In the genomic region with DNA sequence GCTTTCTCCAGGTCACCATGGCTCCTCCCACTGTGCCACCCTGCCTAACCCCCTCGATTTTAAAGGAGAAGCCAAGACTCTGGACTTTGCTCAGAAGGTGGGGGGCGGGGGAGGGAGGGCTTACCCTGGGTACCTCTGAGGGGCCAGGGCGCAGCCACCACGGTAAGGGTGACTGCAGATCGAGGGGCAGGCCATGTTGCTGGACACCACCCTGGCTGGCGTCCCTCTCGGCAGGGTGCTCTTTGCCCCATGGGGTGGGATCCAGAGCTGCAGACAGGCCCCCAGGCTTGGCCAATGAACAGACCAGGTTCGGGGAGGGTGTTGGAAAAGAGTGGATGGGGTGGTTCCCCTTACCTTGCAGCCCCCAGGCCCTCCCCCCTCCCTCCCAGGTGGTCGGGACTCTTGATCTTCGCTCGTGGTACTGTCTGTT, we compare ENCODE assay signal across 12 cellular contexts. TPM values are rescaled to one million over a fixed set of nuclear protein-coding genes. Genes with fewer than 3 reads are reported as not detected.
DNase-seq lines count a peak whose midpoint lies in the region; ATAC-seq, FAIRE-seq and TF ChIP-seq lines count a peak whose summit lies in the region.
"Had no signal": no experiment of that assay in that cellular context is flagged by ENCODE, and none has a peak within 500 bp of the region (broad histone marks: within the 10 kb centered on the region; RNA-seq: fewer than 3 reads in every experiment).

No MANE protein-coding gene starts in this region.

- TF ChIP-seq CTCF in H9 (conservative IDR thresholded peaks at IDR 0.05) (no peak), WTC11 (IDR thresholded peaks at IDR 0.05) (no peak), kidney (IDR thresholded peaks at IDR 0.05; ENCODE audit: borderline replicate concordance, extremely low read depth, insufficient read depth) (no peak), psoas muscle (IDR thresholded peaks at IDR 0.05) (no peak), endothelial cell (IDR thresholded peaks at IDR 0.05; ENCODE audit: unreplicated experiment) (no peak), WERI-Rb-1 (IDR thresholded peaks at IDR 0.05; ENCODE audit: low read depth, low read length) (no peak)

- H4K5ac ChIP-seq in H9 (ENCODE audit: insufficient read length, low read depth, low read length): no peak overlapping the region

- POLR2A ChIA-PET in WTC11 (lab: Charles Lee): no interaction called here

- peaks cover 27% of the 10 kb centered on the region for H3K23me2 ChIP-seq in H9 (ENCODE audit: insufficient read length, low read depth, low read length, poor library complexity, severe bottlenecking)

- no peak overlapping the region for H2BK12ac ChIP-seq in H9 (ENCODE audit: insufficient read length, low read depth, low read length)

- no peak overlapping the region for H3K4ac ChIP-seq in H9 (ENCODE audit: low read depth, low read length)

- H3K4me3 Mint-ChIP-seq in H9 (peak overlapping the region; percentile 85 to 87), WTC11 (peak overlapping the region; percentile 91), endothelial cell (ENCODE audit: unreplicated experiment) (no peak overlapping the region)
- H3K4me3 Mint-ChIP-seq: natural killer cell had no signal

- H2BK15ac ChIP-seq in H9 (ENCODE audit: low read depth, low read length): no peak overlapping the region

- no peaks in the 10 kb centered on the region for H3K79me1 ChIP-seq in H9 (ENCODE audit: insufficient read depth, low read depth, low read length, poor library complexity, severe bottlenecking)

- CTCF ChIA-PET in WTC11 (lab: Charles Lee): interaction anchor here (1.0 to 2.0 kb wide), 2 partner anchors 114 to 115 kb away, joined by 4 to 8 read pairs; no protein-coding TSS in a partner anchor

- no peak overlapping the region for H2AFZ ChIP-seq in H9 (ENCODE audit: low read length)

- no CpG with 5 or more reads among the region's 11 CpGs for WGBS in H9 (ENCODE audit: extremely low coverage, insufficient read length, low lambda C conversion rate)
- WGBS in psoas muscle, 3 donors: 43 to 66% (median 45%) methylated on average over 8 to 11 of the region's 11 CpGs

- no peak overlapping the region for H4K91ac ChIP-seq in H9 (ENCODE audit: insufficient read length, low read depth, low read length)

- H3K14ac ChIP-seq in H9 (ENCODE audit: insufficient read depth, low read length): peak overlapping the region; percentile 61; the same call in 1 of the 2 replicates

- H3T11ph ChIP-seq in H9 (ENCODE audit: low read length): no peak overlapping the region

- H3K4me1 Mint-ChIP-seq in H9 (peaks cover 31 to 38% of the 10 kb centered on the region in 2 experiments), WTC11 (peaks cover 38% of the 10 kb centered on the region), endothelial cell (ENCODE audit: unreplicated experiment) (peaks cover 18% of the 10 kb centered on the region)

- no peak overlapping the region for H3K56ac ChIP-seq in H9 (ENCODE audit: insufficient read length, low read depth, low read length)

- no peak for FAIRE-seq in kidney (lab: Jason Lieb, UNC)

- peak overlapping the region; percentile 77 to 84 for H3K4me3 ChIP-seq in kidney (ENCODE audit: low read length in 2 of 2)
- H3K4me3 ChIP-seq in psoas muscle: peak overlapping the region; percentile 38
- no peak overlapping the region for H3K4me3 ChIP-seq in WERI-Rb-1 (ENCODE audit: low read depth, low read length)

- H3K9ac ChIP-seq in H9 (ENCODE audit: extremely low read depth, insufficient read length, low read length): no peak overlapping the region
- peak overlapping the region in 1 of 2 donors; percentile 90 for H3K9ac ChIP-seq in kidney (ENCODE audit: low read length in 2 of 2)

- H3K27ac ChIP-seq in H9 (ENCODE audit: insufficient read length, low read depth, low read length) (no peak overlapping the region), kidney (ENCODE audit: low read depth in 2 of 2, low read length in 2 of 2) (peak overlapping the region; percentile 94 to 96), psoas muscle (no peak overlapping the region), WERI-Rb-1 (no peak overlapping the region)
- H3K27ac ChIP-seq: heart right ventricle had no signal

- no peaks in the 10 kb centered on the region for H3K9me3 ChIP-seq in H9 (ENCODE audit: control insufficient read depth, low read depth, low read length)
- no peaks in the 10 kb centered on the region for H3K9me3 ChIP-seq in kidney (ENCODE audit: control insufficient read depth in 1 of 2, low read length in 2 of 2)
- H3K9me3 ChIP-seq in psoas muscle: no peaks in the 10 kb centered on the region
- no peaks in the 10 kb centered on the region for H3K9me3 ChIP-seq in WERI-Rb-1 (ENCODE audit: severe bottlenecking)
- H3K9me3 ChIP-seq: heart right ventricle had no signal

- DNase-seq in H9: no peak
- no peak for DNase-seq in WTC11 (ENCODE audit: low spot score)
- DNase-seq in kidney: no peak
- no peak for DNase-seq in psoas muscle
- no peak for DNase-seq in endothelial cell (ENCODE audit: low spot score)
- no peak for DNase-seq in activated CD4-positive, CD25-positive, alpha-beta regulatory T cell (lab: John Stamatoyannopoulos, UW)
- no peak for DNase-seq in WERI-Rb-1
- DNase-seq: heart right ventricle; natural killer cell; stimulated activated CD4-positive, alpha-beta T cell treated with anti-CD3 and anti-CD28 coated beads, Interleukin-2, amount 100 ng/mL, for 48 hours had no signal

- H3K4me2 ChIP-seq in H9 (ENCODE audit: insufficient read depth, insufficient read length, low read length): peak overlapping the region; percentile 73

- H2BK120ac ChIP-seq in H9 (ENCODE audit: low read depth, low read length, poor library complexity, severe bottlenecking): no peak overlapping the region

- H3K27me3 ChIP-seq in H9 (ENCODE audit: insufficient read depth, low read length) (no peaks in the 10 kb centered on the region), psoas muscle (ENCODE audit: insufficient read depth in 3 of 3, low read length in 2 of 3) (peaks cover 4 to 55% (median 23%) of the 10 kb centered on the region in 3 donors), WERI-Rb-1 (ENCODE audit: insufficient read depth, low read depth, severe bottlenecking) (no peaks in the 10 kb centered on the region)

- no peak overlapping the region; a peak in 2 of 7 replicates for H3K27ac Mint-ChIP-seq in H9
- peak overlapping the region; percentile 68; the same call in 1 of the 2 replicates for H3K27ac Mint-ChIP-seq in WTC11
- H3K27ac Mint-ChIP-seq in endothelial cell (ENCODE audit: unreplicated experiment): no peak overlapping the region
- H3K27ac Mint-ChIP-seq: natural killer cell had no signal

- no peak overlapping the region for H2AK5ac ChIP-seq in H9 (ENCODE audit: insufficient read length, low read length)

- H3K18ac ChIP-seq in H9 (ENCODE audit: insufficient read length, low read depth, low read length): no peak overlapping the region

- peaks cover 2% of the 10 kb centered on the region; the same call in 1 of the 2 replicates for H3K79me2 ChIP-seq in H9 (ENCODE audit: insufficient read depth, low read length)

- no peak overlapping the region for H2BK5ac ChIP-seq in H9 (ENCODE audit: insufficient read length, low read length)

- H4K20me1 ChIP-seq in H9 (ENCODE audit: control insufficient read depth, insufficient read depth, insufficient read length): no peaks in the 10 kb centered on the region

- intact Hi-C loops in kidney (cut with DNase I): no loop called here
- intact Hi-C loops in psoas muscle (cut with DNase I): no loop called here

- H3K9me3 Mint-ChIP-seq in H9: no peaks in the 10 kb centered on the region
- H3K9me3 Mint-ChIP-seq in WTC11: no peaks in the 10 kb centered on the region
- no peaks in the 10 kb centered on the region for H3K9me3 Mint-ChIP-seq in endothelial cell (ENCODE audit: unreplicated experiment)
- H3K9me3 Mint-ChIP-seq: natural killer cell had no signal

- H3K4me1 ChIP-seq in H9 (ENCODE audit: insufficient read depth, low read length) (peaks cover 3% of the 10 kb centered on the region; the same call in 1 of the 2 replicates), kidney (ENCODE audit: control insufficient read depth in 1 of 2, insufficient read depth in 1 of 2, low read depth in 1 of 2, low read length in 2 of 2) (peaks cover 7 to 14% of the 10 kb centered on the region in 2 donors), psoas muscle (peaks cover 12% of the 10 kb centered on the region)

- H3K36me3 Mint-ChIP-seq in H9 (ENCODE audit: insufficient read depth in 1 of 3, low read depth in 3 of 3): peaks cover 0 to 5% (median 0%) of the 10 kb centered on the region in 3 experiments; a peak in 4 of 7 replicates
- H3K36me3 Mint-ChIP-seq in WTC11: no peaks in the 10 kb centered on the region
- H3K36me3 Mint-ChIP-seq in endothelial cell (ENCODE audit: low read depth, unreplicated experiment): no peaks in the 10 kb centered on the region
- H3K36me3 Mint-ChIP-seq: natural killer cell had no signal

- no peak overlapping the region for H4K8ac ChIP-seq in H9 (replicated peaks; ENCODE audit: insufficient read length, low read depth, low read length)

- no peak overlapping the region for H3K23ac ChIP-seq in H9 (ENCODE audit: insufficient read length, low read depth, low read length)

- H3K36me3 ChIP-seq in kidney (ENCODE audit: control insufficient read depth in 1 of 2, insufficient read depth in 2 of 2, low read length in 2 of 2) (peaks cover 0 to 4% of the 10 kb centered on the region in 2 donors), psoas muscle (ENCODE audit: insufficient read depth in 1 of 2, low read depth in 1 of 2) (no peaks in the 10 kb centered on the region), WERI-Rb-1 (no peaks in the 10 kb centered on the region)
- H3K36me3 ChIP-seq: heart right ventricle had no signal

- ATAC-seq in WTC11 (no peak), psoas muscle (no peak), HG02870 (IDR thresholded peaks at IDR 0.05; ENCODE audit: unreplicated experiment) (no peak)
- ATAC-seq: natural killer cell had no signal

- no peak overlapping the region for H2BK20ac ChIP-seq in H9 (ENCODE audit: low read depth, low read length, poor library complexity, severe bottlenecking)

- H3K27me3 Mint-ChIP-seq in H9 (ENCODE audit: low read depth) (peaks cover 3% of the 10 kb centered on the region; the same call in 1 of the 2 replicates), WTC11 (ENCODE audit: low read depth) (no peaks in the 10 kb centered on the region; the same call in 1 of the 2 replicates), endothelial cell (ENCODE audit: unreplicated experiment) (peaks cover 23% of the 10 kb centered on the region)

RNA-seq across cellular contexts. Expression of a gene that starts 0.4 kb away (rescaled TPM):
- total RNA-seq in H9 (2021) (50.6 and 55.0 TPM in 2 replicates), WTC11 (2021) (42.4 to 48.5 TPM (median 44.0 TPM) in 3 replicates), kidney (72.5 TPM), psoas muscle (not detected), endothelial cell (ENCODE audit: unreplicated experiment) (1.3 TPM)
- polyA plus RNA-seq in kidney (ENCODE audit: insufficient read depth, low read depth, low replicate concordance) (20.9 TPM), psoas muscle (under 1 TPM in 2 of 3 donors, not detected in 1; 0.06 to 0.69 TPM)
- total RNA-seq: dermis microvascular lymphatic vessel endothelial cell had no signal

RNA-seq across cellular contexts. Expression of a gene that starts 7.0 kb away (rescaled TPM):
- total RNA-seq in H9 (2021): 45.2 and 50.8 TPM in 2 replicates
- 40.6 to 46.7 TPM (median 46.5 TPM) in 3 replicates for total RNA-seq in WTC11 (2021)
- total RNA-seq in kidney: 51.6 TPM
- 186 TPM for polyA plus RNA-seq in kidney (ENCODE audit: insufficient read depth, low read depth, low replicate concordance)
- total RNA-seq in psoas muscle: 10 to 100 TPM; 28.2 to 44.3 (median 36.2) TPM
- 10 to 100 TPM; 42.6 to 83.9 (median 63.5) TPM for polyA plus RNA-seq in psoas muscle
- total RNA-seq in endothelial cell (ENCODE audit: unreplicated experiment): 15.5 TPM

RNA-seq across cellular contexts. Expression of a gene that starts 37.5 kb away (rescaled TPM):
- 216 and 217 TPM in 2 replicates for total RNA-seq in H9 (2021)
- 153 to 209 TPM (median 158 TPM) in 3 replicates for total RNA-seq in WTC11 (2021)
- 186 TPM for total RNA-seq in kidney
- polyA plus RNA-seq in kidney (ENCODE audit: insufficient read depth, low read depth, low replicate concordance): 76.5 TPM
- total RNA-seq in psoas muscle: 10 to 100 TPM; 20.4 to 24.9 (median 21.1) TPM
- polyA plus RNA-seq in psoas muscle: 10 to 100 TPM in 1 of 3 donors, 1 to 10 TPM in 2; 4.0 to 11.1 (median 9.2) TPM
- 49.0 TPM for total RNA-seq in endothelial cell (ENCODE audit: unreplicated experiment)

RNA-seq across cellular contexts. Expression of a gene that starts 49.5 kb away (rescaled TPM):
- total RNA-seq in H9 (2021): 29.0 and 30.2 TPM in 2 replicates
- total RNA-seq in WTC11 (2021): 24.3 to 25.7 TPM (median 24.9 TPM) in 3 replicates
- total RNA-seq in kidney: 48.5 TPM
- polyA plus RNA-seq in kidney (ENCODE audit: insufficient read depth, low read depth, low replicate concordance): 33.8 TPM
- total RNA-seq in psoas muscle: 1 to 10 TPM; 4.5 to 7.9 (median 6.7) TPM
- polyA plus RNA-seq in psoas muscle: 1 to 10 TPM; 1.4 to 4.2 (median 3.3) TPM
- 11.2 TPM for total RNA-seq in endothelial cell (ENCODE audit: unreplicated experiment)

Comparison
In these comparisons a context has a peak if more than half of its experiments do, and no peak if none do; other contexts are left out.
1. H3K27ac ChIP-seq: peak in kidney (2 of 2); none in H9 (single experiment), psoas muscle (single experiment) and WERI-Rb-1 (single experiment).
2. RNA of a gene that starts 0.4 kb away (total RNA-seq): 72.5 TPM in kidney (single experiment), 50.6 to 55.0 TPM in H9 and 42.4 to 48.5 TPM in WTC11; 1.3 TPM in endothelial cell (single experiment) and not detected in psoas muscle; every median in the first group is over 10 times any median in the second.